In the genomic region with DNA sequence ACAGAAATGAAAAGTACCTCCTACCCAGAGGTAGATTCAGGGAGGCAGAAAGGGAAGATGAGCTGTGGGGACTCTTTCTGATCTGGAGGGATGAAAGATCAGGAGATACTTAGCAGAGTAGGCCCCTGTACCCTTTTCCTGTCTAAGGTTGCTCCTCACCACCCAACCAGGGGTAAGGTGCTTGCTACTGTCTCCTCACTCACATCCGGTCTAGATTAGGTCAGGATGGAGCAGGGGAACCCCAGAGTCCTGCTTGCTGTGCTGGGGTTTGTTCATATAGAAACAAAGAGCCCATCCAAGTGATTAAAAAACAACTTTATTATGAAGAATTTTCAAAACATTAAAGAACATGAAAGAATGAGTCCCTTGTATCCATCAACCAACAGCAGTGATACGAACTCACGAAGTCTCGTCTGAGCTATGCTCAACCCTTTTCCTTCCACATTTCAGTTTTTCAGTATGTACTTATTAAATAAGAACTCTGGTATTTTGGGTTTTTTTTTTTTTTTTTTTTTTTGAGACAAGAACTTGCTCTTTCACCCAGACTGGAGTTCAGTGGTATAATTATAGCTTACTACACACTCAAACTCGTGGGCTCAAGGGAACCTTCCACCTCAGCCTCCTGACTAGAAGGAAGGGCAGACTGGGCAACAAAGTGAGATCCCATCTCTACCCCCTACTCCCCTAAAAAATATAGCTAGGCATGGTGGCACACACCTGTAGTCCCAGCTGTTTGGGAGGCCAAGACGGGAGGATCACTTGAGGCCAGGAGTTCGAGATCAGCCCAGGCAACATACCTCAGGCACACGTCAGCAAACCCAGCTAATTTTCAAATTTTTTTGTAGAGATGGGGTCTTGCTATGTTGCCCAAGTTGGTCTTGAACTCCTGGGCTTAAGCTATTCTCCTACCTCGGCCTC, we compare ENCODE assay signal across 1 cellular context.
TF ChIP-seq lines count a peak whose summit lies in the region.

No MANE protein-coding gene starts in this region.

TF ChIP-seq in SK-N-SH treated with all-trans-retinoic acid at 6 μM for 48 hours, 23 proteins besides CTCF, POLR2A, EP300 and RAD21 (continued from another document):
- TF ChIP-seq, protein P1, sequence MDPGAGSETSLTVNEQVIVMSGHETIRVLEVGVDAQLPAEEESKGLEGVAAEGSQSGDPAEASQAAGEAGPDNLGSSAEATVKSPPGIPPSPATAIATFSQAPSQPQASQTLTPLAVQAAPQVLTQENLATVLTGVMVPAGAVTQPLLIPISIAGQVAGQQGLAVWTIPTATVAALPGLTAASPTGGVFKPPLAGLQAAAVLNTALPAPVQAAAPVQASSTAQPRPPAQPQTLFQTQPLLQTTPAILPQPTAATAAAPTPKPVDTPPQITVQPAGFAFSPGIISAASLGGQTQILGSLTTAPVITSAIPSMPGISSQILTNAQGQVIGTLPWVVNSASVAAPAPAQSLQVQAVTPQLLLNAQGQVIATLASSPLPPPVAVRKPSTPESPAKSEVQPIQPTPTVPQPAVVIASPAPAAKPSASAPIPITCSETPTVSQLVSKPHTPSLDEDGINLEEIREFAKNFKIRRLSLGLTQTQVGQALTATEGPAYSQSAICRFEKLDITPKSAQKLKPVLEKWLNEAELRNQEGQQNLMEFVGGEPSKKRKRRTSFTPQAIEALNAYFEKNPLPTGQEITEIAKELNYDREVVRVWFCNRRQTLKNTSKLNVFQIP (CRISPR knock-in tag; IDR thresholded peaks at IDR 0.05; ENCODE audit: borderline replicate concordance, low read depth): no peak
- TF ChIP-seq ZNF8 (CRISPR knock-in tag; IDR thresholded peaks at IDR 0.05): no peak
